In genomic region chr6:39819226-39819625, GRCh38 we compare ENCODE assay signal across 19 cellular contexts. TPM values are rescaled to one million over a fixed set of nuclear protein-coding genes. Genes with fewer than 3 reads are reported as not detected.
DNase-seq lines count a peak whose midpoint lies in the region; ATAC-seq and TF ChIP-seq lines count a peak whose summit lies in the region.
"Had no signal": no experiment of that assay in that cellular context is flagged by ENCODE, and none has a peak within 500 bp of the region (broad histone marks: within the 10 kb centered on the region; RNA-seq: fewer than 3 reads in every experiment).

No MANE protein-coding gene starts in this region.

- H3K4me3 Mint-ChIP-seq in neural crest cell, result no peak overlapping the region
- H3K4me3 Mint-ChIP-seq: endodermal cell; IgD-negative memory B cell; stimulated activated effector memory CD8-positive, alpha-beta T cell treated with anti-CD3 and anti-CD28 coated beads, Interleukin-12 subunit alpha, Interleukin-12 subunit beta, amount 100 ng/mL, for 72 hours had no signal

- no peaks in the 10 kb centered on the region for H3K27me3 Mint-ChIP-seq in neural crest cell (ENCODE audit: low read depth)

- TF ChIP-seq CTCF in Loucy (conservative IDR thresholded peaks at IDR 0.05; ENCODE audit: low read length), result no peak
- no peak for TF ChIP-seq CTCF in coronary artery (IDR thresholded peaks at IDR 0.05)
- TF ChIP-seq CTCF in neural crest cell (conservative IDR thresholded peaks at IDR 0.05), result no peak
- TF ChIP-seq CTCF in thyroid gland (IDR thresholded peaks at IDR 0.05), result no peak

- H3K4me1 ChIP-seq in Loucy (ENCODE audit: insufficient read depth, low read length, poor library complexity, severe bottlenecking) (peaks cover 47% of the 10 kb centered on the region), thyroid gland (peaks cover 4 to 18% of the 10 kb centered on the region in 2 donors), Karpas-422 (ENCODE audit: low read length) (no peaks in the 10 kb centered on the region)
- H3K4me1 ChIP-seq: foreskin keratinocyte had no signal

- H3K79me2 ChIP-seq in Loucy (ENCODE audit: insufficient read depth, low read length) (no peaks in the 10 kb centered on the region), Karpas-422 (ENCODE audit: low read length) (no peaks in the 10 kb centered on the region)

- H3K4me1 Mint-ChIP-seq in neural crest cell, result peaks cover 50% of the 10 kb centered on the region
- H3K4me1 Mint-ChIP-seq: IgD-negative memory B cell; stimulated activated effector memory CD8-positive, alpha-beta T cell treated with anti-CD3 and anti-CD28 coated beads, Interleukin-12 subunit alpha, Interleukin-12 subunit beta, amount 100 ng/mL, for 72 hours had no signal

- intact Hi-C loops in thyroid gland (cut with DNase I), result no loop called here

- H3K36me3 ChIP-seq in Loucy (ENCODE audit: insufficient read depth, low read length) (no peaks in the 10 kb centered on the region), thyroid gland (no peaks in the 10 kb centered on the region), Karpas-422 (ENCODE audit: insufficient read depth, low read length) (no peaks in the 10 kb centered on the region)

- H3F3A ChIP-seq in Loucy (ENCODE audit: low read depth), result no peaks in the 10 kb centered on the region; the same call in 1 of the 2 replicates

- ATAC-seq in HG02981 (IDR thresholded peaks at IDR 0.05; ENCODE audit: unreplicated experiment), result no peak
- ATAC-seq: activated CD4-positive, CD25-positive, alpha-beta regulatory T cell treated with anti-CD3 and anti-CD28 coated beads, Interleukin-2, amount 50 U/mL, for 24 hours; foreskin keratinocyte; GM12878; stimulated activated effector memory CD8-positive, alpha-beta T cell treated with anti-CD3 and anti-CD28 coated beads, Interleukin-12 subunit alpha, Interleukin-12 subunit beta, amount 100 ng/mL, for 72 hours had no signal

- H3K27ac ChIP-seq in coronary artery, result peak overlapping the region; percentile 72 to 86
- peak overlapping the region; percentile 9 to 17 (median 14) for H3K27ac ChIP-seq in thyroid gland
- H3K27ac ChIP-seq in Karpas-422 (ENCODE audit: low read length), result no peak overlapping the region
- H3K27ac ChIP-seq: foreskin keratinocyte had no signal

- H2AFZ ChIP-seq in Loucy (ENCODE audit: low read length), result peak overlapping the region; percentile 45; the same call in 1 of the 2 replicates
- H2AFZ ChIP-seq in Karpas-422 (ENCODE audit: low read length), result no peak overlapping the region

- H3K9me2 ChIP-seq in Loucy (replicated peaks; ENCODE audit: low read depth, low read length) (no peaks in the 10 kb centered on the region), Karpas-422 (replicated peaks; ENCODE audit: insufficient read depth, low read length) (no peaks in the 10 kb centered on the region)

- H3K4me3 ChIP-seq in Loucy (ENCODE audit: low read length, poor library complexity, severe bottlenecking) (no peak overlapping the region), coronary artery (peak overlapping the region; percentile 23), thyroid gland (replicated peaks in 1 of 3) (no peak overlapping the region), Karpas-422 (ENCODE audit: low read length) (no peak overlapping the region)
- H3K4me3 ChIP-seq: GM12878 had no signal

- no peak for DNase-seq in coronary artery (ENCODE audit: low spot score)
- DNase-seq in neural crest cell (ENCODE audit: low read depth, low spot score), result no peak
- no peak for DNase-seq in thyroid gland
- no peak for DNase-seq in Karpas-422
- DNase-seq in HUDEP-2 (lab: John Stamatoyannopoulos, UW; ENCODE audit: unreplicated experiment in 76 of 76), result no peak
- DNase-seq: Calu3, endodermal cell, foreskin keratinocyte, GDM1, NCI-H2081 treated with DMSO at 0.1 percent for 48 hours, NCI-H510A treated with DMSO at 0.1 percent for 48 hours, SHP77 had no signal

- TF ChIP-seq POLR2A in thyroid gland (IDR thresholded peaks at IDR 0.05), result no peak

- H3K9me3 ChIP-seq in Loucy (ENCODE audit: insufficient read depth, low read depth, low read length) (no peaks in the 10 kb centered on the region), thyroid gland (no peaks in the 10 kb centered on the region), Karpas-422 (ENCODE audit: low read length) (no peaks in the 10 kb centered on the region)

- peak overlapping the region; percentile 29 for H3K27ac Mint-ChIP-seq in neural crest cell (ENCODE audit: unreplicated experiment)
- H3K27ac Mint-ChIP-seq: activated T-helper 2 cell treated with anti-CD3 and anti-CD28 coated beads, Interferon-gamma antibody, Interleukin-2, Interleukin-4, amounts not matched to agents 10 μg/mL and 5 μg/mL and 100 μg/mL, durations not matched to agents 14 hours and 24 hours and 36 hours; endodermal cell; IgD-negative memory B cell; stimulated activated effector memory CD8-positive, alpha-beta T cell treated with anti-CD3 and anti-CD28 coated beads, Interleukin-12 subunit alpha, Interleukin-12 subunit beta, amount 100 ng/mL, for 72 hours had no signal

- no peaks in the 10 kb centered on the region for H4K20me1 ChIP-seq in Loucy (ENCODE audit: insufficient read depth, low read length, poor library complexity, severe bottlenecking)
- no peaks in the 10 kb centered on the region for H4K20me1 ChIP-seq in Karpas-422 (ENCODE audit: insufficient read depth, low read depth, low read length)

- H3K9ac ChIP-seq in Loucy (ENCODE audit: low read depth, low read length, poor library complexity, severe bottlenecking) (no peak overlapping the region), Karpas-422 (ENCODE audit: low read length) (no peak overlapping the region)

- no peaks in the 10 kb centered on the region for H3K27me3 ChIP-seq in Loucy (ENCODE audit: insufficient read depth, low read length, poor library complexity, severe bottlenecking)
- no peaks in the 10 kb centered on the region for H3K27me3 ChIP-seq in thyroid gland
- H3K27me3 ChIP-seq in Karpas-422 (ENCODE audit: low read length), result no peaks in the 10 kb centered on the region
- H3K27me3 ChIP-seq: foreskin keratinocyte had no signal

- WGBS in thyroid gland, 2 donors, result 83 to 100% methylated on average over 1 of the region's 1 CpG

- H3K4me2 ChIP-seq in Loucy (ENCODE audit: low read depth, low read length, poor library complexity, severe bottlenecking) (no peak overlapping the region), Karpas-422 (ENCODE audit: low read depth, low read length, poor library complexity, severe bottlenecking) (no peak overlapping the region)

- no peaks in the 10 kb centered on the region for H3K9me3 Mint-ChIP-seq in neural crest cell
- H3K9me3 Mint-ChIP-seq: activated T-helper 2 cell treated with anti-CD3 and anti-CD28 coated beads, Interferon-gamma antibody, Interleukin-2, Interleukin-4, amounts not matched to agents 10 μg/mL and 5 μg/mL and 100 μg/mL, durations not matched to agents 14 hours and 24 hours and 36 hours; endodermal cell; stimulated activated effector memory CD8-positive, alpha-beta T cell treated with anti-CD3 and anti-CD28 coated beads, Interleukin-12 subunit alpha, Interleukin-12 subunit beta, amount 100 ng/mL, for 72 hours had no signal

- H3K36me3 Mint-ChIP-seq in neural crest cell (ENCODE audit: low read depth), result peaks cover 2% of the 10 kb centered on the region
- H3K36me3 Mint-ChIP-seq: stimulated activated effector memory CD8-positive, alpha-beta T cell treated with anti-CD3 and anti-CD28 coated beads, Interleukin-12 subunit alpha, Interleukin-12 subunit beta, amount 100 ng/mL, for 72 hours had no signal

RNA-seq across cellular contexts. Expression of gene DAAM2, which starts 27.1 kb away (rescaled TPM):
- total RNA-seq in neural crest cell, result 17.6 and 18.2 TPM in 2 replicates
- 10 to 100 TPM; 17.8 to 37.0 (median 23.8) TPM for total RNA-seq in thyroid gland
- not detected in 2 replicates for total RNA-seq in Karpas-422 (2014; rRNA removed; shearing (Covaris generic); ENCODE audit: low replicate concordance)
- total RNA-seq: activated T-helper 2 cell treated with anti-CD3 and anti-CD28 coated beads, Interferon-gamma antibody, Interleukin-2, Interleukin-4, amounts not matched to agents 10 μg/mL and 5 μg/mL and 100 μg/mL, durations not matched to agents 14 hours and 24 hours and 36 hours; Calu3 had no signal

Comparison
In these comparisons a context has a peak if more than half of its experiments do, and no peak if none do; other contexts are left out.
1. RNA of gene DAAM2, which starts 27.1 kb away (total RNA-seq): 17.8 to 37.0 TPM in thyroid gland and 17.6 to 18.2 TPM in neural crest cell; not detected in Karpas-422; every median in the first group is over 10 times any median in the second.